Comparison of ENCODE assay signal across 8 cellular contexts in genomic region chr2:74834806-74835755, GRCh38. TPM values are rescaled to one million over a fixed set of nuclear protein-coding genes. Genes with fewer than 3 reads are reported as not detected.
DNase-seq lines count a peak whose midpoint lies in the region; ATAC-seq, FAIRE-seq and TF ChIP-seq lines count a peak whose summit lies in the region.

No MANE protein-coding gene starts in this region.

- no peaks in the 10 kb centered on the region for H4K20me1 ChIP-seq in endothelial cell of umbilical vein (replicated peaks; ENCODE audit: control insufficient read depth, extremely low read depth, insufficient read depth, low read length)

- BruUV-seq in endothelial cell of umbilical vein (replicated peaks; lab: Mats Ljungman, UMichigan), result TSS peak; percentile 64

- CTCF ChIA-PET in activated CD4-positive, alpha-beta memory T cell treated with anti-CD3 and anti-CD28 coated beads for 36 hours (lab: Charles Lee), result interaction anchor here (1.0 to 4.4 kb wide), 5 partner anchors 9 to 842 kb away, joined by 3 to 42 read pairs (median 22); no protein-coding TSS in a partner anchor
- CTCF ChIA-PET in endothelial cell of umbilical vein (lab: Charles Lee), result interaction anchor here (0.6 to 6.4 kb wide), 11 partner anchors 8 to 144 kb away, joined by 3 to 89 read pairs (median 4); no protein-coding TSS in a partner anchor
- CTCF ChIA-PET in naive thymus-derived CD4-positive, alpha-beta T cell (lab: Charles Lee), result interaction anchor here (0.7 to 6.8 kb wide), 5 partner anchors 9 to 250 kb away, joined by 3 to 74 read pairs (median 5); no protein-coding TSS in a partner anchor

- H3K27me3 Mint-ChIP-seq in activated CD4-positive, alpha-beta memory T cell treated with anti-CD3 and anti-CD28 coated beads for 36 hours, result no peaks in the 10 kb centered on the region
- no peaks in the 10 kb centered on the region for H3K27me3 Mint-ChIP-seq in naive thymus-derived CD4-positive, alpha-beta T cell

- peaks cover 49% of the 10 kb centered on the region for H3K4me1 Mint-ChIP-seq in activated CD4-positive, alpha-beta memory T cell treated with anti-CD3 and anti-CD28 coated beads for 36 hours (ENCODE audit: low read depth)
- H3K4me1 Mint-ChIP-seq in naive thymus-derived CD4-positive, alpha-beta T cell, result peaks cover 31 to 59% (median 44%) of the 10 kb centered on the region in 7 donors

- ATAC-seq in GM18867 (IDR thresholded peaks at IDR 0.05; ENCODE audit: unreplicated experiment) (peak; percentile 49), HG03060 (IDR thresholded peaks at IDR 0.05; ENCODE audit: low read depth, unreplicated experiment) (peak; percentile 27)
- peak; percentile 45 for ATAC-seq in naive thymus-derived CD4-positive, alpha-beta T cell

- peak overlapping the region; percentile 71 for H3K4me2 ChIP-seq in endothelial cell of umbilical vein (ENCODE audit: insufficient read depth, low read length)

- H3K4me1 ChIP-seq in endothelial cell of umbilical vein (ENCODE audit: control insufficient read depth, extremely low read depth, insufficient read depth, low read length), result peaks cover 13% of the 10 kb centered on the region
- peaks cover 14 to 34% of the 10 kb centered on the region in 2 donors for H3K4me1 ChIP-seq in naive thymus-derived CD4-positive, alpha-beta T cell (ENCODE audit: control insufficient read depth in 2 of 2, insufficient read depth in 2 of 2, low read length in 2 of 2)
- peaks cover 18% of the 10 kb centered on the region for H3K4me1 ChIP-seq in stomach smooth muscle (ENCODE audit: control insufficient read depth, insufficient read depth, low read length)

- no peak for TF ChIP-seq POLR2A in endothelial cell of umbilical vein (IDR thresholded peaks at IDR 0.05; ENCODE audit: low read depth, low read length)

- H3K27me3 ChIP-seq in endothelial cell of umbilical vein (ENCODE audit: control insufficient read depth in 2 of 2, insufficient read depth in 2 of 2, low read length in 2 of 2) (no peaks in the 10 kb centered on the region), stomach smooth muscle (ENCODE audit: control insufficient read depth in 1 of 2, insufficient read depth in 2 of 2, low read length in 2 of 2) (peaks cover 2 to 28% of the 10 kb centered on the region in 2 donors)
- H3K27me3 ChIP-seq in naive thymus-derived CD4-positive, alpha-beta T cell (ENCODE audit: control insufficient read depth in 2 of 2, insufficient read depth in 2 of 2, low read length in 2 of 2), result no peaks in the 10 kb centered on the region

- H3K9ac ChIP-seq in endothelial cell of umbilical vein (replicated peaks; ENCODE audit: extremely low read depth, insufficient read depth, low read length) (peak overlapping the region; percentile 60), stomach smooth muscle (ENCODE audit: low read length in 2 of 2) (peak overlapping the region in 1 of 2 donors; percentile 53)

- dilution Hi-C loops in endothelial cell of umbilical vein (cut with MboI; ENCODE audit: extremely low pct_ligation_motif_present, low sequenced_read_pairs), result no loop called here

- no peaks in the 10 kb centered on the region for H3K9me3 Mint-ChIP-seq in activated CD4-positive, alpha-beta memory T cell treated with anti-CD3 and anti-CD28 coated beads for 36 hours
- peaks cover 0 to 2% (median 0%) of the 10 kb centered on the region in 11 donors for H3K9me3 Mint-ChIP-seq in naive thymus-derived CD4-positive, alpha-beta T cell

- peaks cover 19% of the 10 kb centered on the region for H3K36me3 Mint-ChIP-seq in activated CD4-positive, alpha-beta memory T cell treated with anti-CD3 and anti-CD28 coated beads for 36 hours
- H3K36me3 Mint-ChIP-seq in naive thymus-derived CD4-positive, alpha-beta T cell, result peaks cover 0 to 16% (median 0%) of the 10 kb centered on the region in 5 donors

- no peaks in the 10 kb centered on the region for H3K9me1 ChIP-seq in endothelial cell of umbilical vein (replicated peaks; ENCODE audit: control insufficient read depth, extremely low read depth, insufficient read depth, low read length)

- POLR2A ChIA-PET in activated CD4-positive, alpha-beta memory T cell treated with anti-CD3 and anti-CD28 coated beads for 36 hours (lab: Charles Lee), result interaction anchor here (1.9 to 2.6 kb wide), 2 partner anchors 9 to 181 kb away, joined by 4 to 14 read pairs; partner anchors contain the start of gene SEMA4F
- POLR2A ChIA-PET in endothelial cell of umbilical vein (lab: Charles Lee), result interaction anchor here (0.7 kb wide), 1 partner anchor 25 kb away, joined by 5 read pairs; no protein-coding TSS in a partner anchor
- POLR2A ChIA-PET in naive thymus-derived CD4-positive, alpha-beta T cell (lab: Charles Lee), result interaction anchor here (0.7 to 8.8 kb wide), 5 partner anchors 9 to 812 kb away, joined by 3 to 107 read pairs (median 4); partner anchors contain the start of genes MRPL19 and WBP1

- TF ChIP-seq CTCF in endothelial cell of umbilical vein (IDR thresholded peaks at IDR 0.05; ENCODE audit: extremely low read depth in 1 of 2, insufficient read depth in 1 of 2, low read depth in 1 of 2, low read length in 2 of 2), result no peak

- no peaks in the 10 kb centered on the region for H3K9me3 ChIP-seq in endothelial cell of umbilical vein (replicated peaks; ENCODE audit: control insufficient read depth, insufficient read depth, low read length)
- no peaks in the 10 kb centered on the region for H3K9me3 ChIP-seq in naive thymus-derived CD4-positive, alpha-beta T cell (ENCODE audit: control insufficient read depth in 2 of 3, low read length in 3 of 3)
- no peaks in the 10 kb centered on the region for H3K9me3 ChIP-seq in stomach smooth muscle (ENCODE audit: control insufficient read depth in 2 of 2, low read length in 2 of 2)

- peak overlapping the region; percentile 49 for H3K27ac ChIP-seq in endothelial cell of umbilical vein (ENCODE audit: insufficient read depth, low read depth, low read length)
- H3K27ac ChIP-seq in naive thymus-derived CD4-positive, alpha-beta T cell (ENCODE audit: low read depth, low read length), result peak overlapping the region; percentile 67
- no peak overlapping the region for H3K27ac ChIP-seq in stomach smooth muscle (ENCODE audit: low read length)

- no peaks in the 10 kb centered on the region for H3K36me3 ChIP-seq in endothelial cell of umbilical vein (ENCODE audit: control insufficient read depth in 2 of 2, extremely low read depth in 1 of 2, insufficient read depth in 2 of 2, low read length in 2 of 2)
- H3K36me3 ChIP-seq in naive thymus-derived CD4-positive, alpha-beta T cell (ENCODE audit: control insufficient read depth in 2 of 3, insufficient read depth in 3 of 3, low read length in 3 of 3), result peaks cover 0 to 4% (median 0%) of the 10 kb centered on the region in 3 experiments
- no peaks in the 10 kb centered on the region for H3K36me3 ChIP-seq in stomach smooth muscle (ENCODE audit: control insufficient read depth in 2 of 2, insufficient read depth in 2 of 2, low read length in 2 of 2)

- peak overlapping the region; percentile 68 for H3K27ac Mint-ChIP-seq in activated CD4-positive, alpha-beta memory T cell treated with anti-CD3 and anti-CD28 coated beads for 36 hours
- peak overlapping the region; percentile 35 to 95 (median 90) for H3K27ac Mint-ChIP-seq in naive thymus-derived CD4-positive, alpha-beta T cell

- peak overlapping the region; percentile 86 for H2AFZ ChIP-seq in endothelial cell of umbilical vein (ENCODE audit: low read depth, low read length)

- peaks cover 14% of the 10 kb centered on the region for H3K79me2 ChIP-seq in endothelial cell of umbilical vein (ENCODE audit: control insufficient read depth, insufficient read depth, low read length)

- DNase-seq in AG08395 (ENCODE audit: low spot score), result peak; percentile 27
- DNase-seq in NCI-H69 (lab: John Stamatoyannopoulos, UW), result peak; percentile 65
- peak; percentile 84 for DNase-seq in activated CD4-positive, alpha-beta memory T cell treated with anti-CD3 and anti-CD28 coated beads for 36 hours
- peak; percentile 30 for DNase-seq in endothelial cell of umbilical vein (ENCODE audit: low read depth, low spot score)
- DNase-seq in naive thymus-derived CD4-positive, alpha-beta T cell, result peak; percentile 40 to 82 (median 57)

- intact Hi-C loops in activated CD4-positive, alpha-beta memory T cell treated with anti-CD3 and anti-CD28 coated beads for 36 hours (cut with micrococcal nuclease), result loop anchor here (1.0 to 10.0 kb wide), 5 partner anchors 14 to 250 kb away; partner anchors contain the start of genes POLE4 and SEMA4F
- intact Hi-C loops in endothelial cell of umbilical vein (cut with micrococcal nuclease), result loop anchor here (1.0 to 5.0 kb wide), 5 partner anchors 8 to 183 kb away; partner anchors contain the start of gene SEMA4F
- intact Hi-C loops in naive thymus-derived CD4-positive, alpha-beta T cell (cut with micrococcal nuclease), result loop anchor here (1.0 to 10.0 kb wide), 12 partner anchors 9 to 1600 kb away; partner anchors contain the start of genes ALMS1 (in 2 of the 2), POLE4 (in 2 of the 2), SEMA4F (in 2 of the 2) and CCT7 (in 1 of the 2)

- H3K4me3 Mint-ChIP-seq in activated CD4-positive, alpha-beta memory T cell treated with anti-CD3 and anti-CD28 coated beads for 36 hours, result peak overlapping the region; percentile 87
- peak overlapping the region; percentile 89 to 97 (median 94) for H3K4me3 Mint-ChIP-seq in naive thymus-derived CD4-positive, alpha-beta T cell

- peak; percentile 67 for FAIRE-seq in endothelial cell of umbilical vein (lab: Jason Lieb, UNC)

- peak overlapping the region; percentile 67 to 88 (median 80) for H3K4me3 ChIP-seq in endothelial cell of umbilical vein (replicated peaks in 1 of 3; ENCODE audit: insufficient read depth in 1 of 3, low read depth in 1 of 3, low read length in 3 of 3)
- peak overlapping the region; percentile 72 for H3K4me3 ChIP-seq in naive thymus-derived CD4-positive, alpha-beta T cell (ENCODE audit: low read length)
- H3K4me3 ChIP-seq in stomach smooth muscle (ENCODE audit: low read length in 2 of 2), result peak overlapping the region; percentile 62 to 76

TF ChIP-seq in endothelial cell of umbilical vein, 7 proteins besides CTCF, POLR2A, EP300 and RAD21 (continues in another document):
- TF ChIP-seq JUN (IDR thresholded peaks at IDR 0.05; ENCODE audit: borderline replicate concordance, insufficient read depth, insufficient read length, low read depth), result no peak
- TF ChIP-seq EZH2 (IDR thresholded peaks at IDR 0.05; ENCODE audit: borderline replicate concordance, low read depth, low read length, severe bottlenecking), result no peak

RNA-seq across cellular contexts. Expression of gene HK2, which starts 1.2 kb away (rescaled TPM):
- total RNA-seq in activated CD4-positive, alpha-beta memory T cell treated with anti-CD3 and anti-CD28 coated beads for 36 hours, result 10 to 100 TPM; 53.5 to 53.7 TPM
- 11.0 and 13.0 TPM in 2 replicates for total RNA-seq in endothelial cell of umbilical vein
- 2.4 and 3.4 TPM in 2 replicates for polyA plus RNA-seq in endothelial cell of umbilical vein
- polyA plus RNA-seq in endothelial cell of umbilical vein (2011; cell fraction: cytosol; rRNA removed), result 4.3 and 5.7 TPM in 2 replicates
- 6.9 and 9.8 TPM in 2 replicates for polyA plus RNA-seq in endothelial cell of umbilical vein (2011; cell fraction: nucleus; rRNA removed)
- 7.2 and 9.5 TPM in 2 replicates for polyA plus RNA-seq in endothelial cell of umbilical vein (2012)
- 12.5 and 13.1 TPM in 2 replicates for polyA minus RNA-seq in endothelial cell of umbilical vein
- 37.8 TPM for polyA minus RNA-seq in endothelial cell of umbilical vein (2011; cell fraction: cytosol; rRNA and poly(A)+ RNA removed)
- polyA minus RNA-seq in endothelial cell of umbilical vein (2011; cell fraction: nucleus; rRNA and poly(A)+ RNA removed), result 5.6 TPM in 2 replicates
- total RNA-seq in naive thymus-derived CD4-positive, alpha-beta T cell, result 10 to 100 TPM; 11.1 to 74.6 (median 17.7) TPM
- polyA plus RNA-seq in naive thymus-derived CD4-positive, alpha-beta T cell, result 1 to 10 TPM; 3.6 to 6.3 TPM

Comparison
In these comparisons a context has a peak if more than half of its experiments do, and no peak if none do; other contexts are left out.
1. DNase-seq: peak in every context shown above with its lines; median percentile 84 in activated CD4-positive, alpha-beta memory T cell treated with anti-CD3 and anti-CD28 coated beads for 36 hours; 65 in NCI-H69; 57 in naive thymus-derived CD4-positive, alpha-beta T cell; 30 in endothelial cell of umbilical vein; 27 in AG08395.